In genomic region chr16:63850979-63851378, GRCh38 we compare ENCODE assay signal across 35 cellular contexts.
"Had no signal": no experiment of that assay in that cellular context is flagged by ENCODE, and none has a peak within 500 bp of the region (broad histone marks: within the 10 kb centered on the region; RNA-seq: fewer than 3 reads in every experiment).

No MANE protein-coding gene starts in this region.

- H3K27ac ChIP-seq: KMS-11 had no signal

- DNase-seq: Karpas-422, Kasumi-1, KBM-7, KG1, MG63, MM.1S, MV-4-11, NCI-H1048, NCI-H1092, NCI-H1092 treated with DMSO at 0.1 percent for 48 hours, NCI-H1105, NCI-H1105 treated with DMSO at 0.1 percent for 48 hours, NCI-H1417, NCI-H1417 treated with DMSO at 0.1 percent for 48 hours, NCI-H1436, NCI-H1436 treated with DMSO at 0.1 percent for 48 hours, NCI-H146, NCI-H1694, NCI-H1694 treated with DMSO at 0.1 percent for 48 hours, NCI-H187, NCI-H187 treated with DMSO at 0.1 percent for 48 hours, NCI-H1930, NCI-H2029, NCI-H2029 treated with DMSO at 0.1 percent for 48 hours, NCI-H2081, NCI-H2081 treated with DMSO at 0.1 percent for 48 hours, NCI-H2107, NCI-H2171, NCI-H2171 treated with DMSO at 0.1 percent for 48 hours, NCI-H2227 treated with DMSO at 0.1 percent for 48 hours, NCI-H226, NCI-H345, NCI-H446, NCI-H446 treated with DMSO at 0.1 percent for 48 hours had no signal

- H3K4me3 ChIP-seq: MG63 had no signal

- H3K36me3 ChIP-seq: MG63 had no signal

- H3K27me3 ChIP-seq: MG63 had no signal

- H3K9me3 ChIP-seq: MG63 had no signal
